8 cellular contexts compared by ENCODE assay signal in genomic region chr20:63956664-63957003, GRCh38. TPM values are rescaled to one million over a fixed set of nuclear protein-coding genes. Genes with fewer than 3 reads are reported as not detected.
A peak's percentile ranks its signal among the peaks of the same experiment; 100 is the strongest.
DNase-seq lines count a peak whose midpoint lies in the region; ATAC-seq and TF ChIP-seq lines count a peak whose summit lies in the region.

No MANE protein-coding gene starts in this region.

- H3K36me3 ChIP-seq in body of pancreas (replicated peaks in 1 of 2; ENCODE audit: insufficient read depth in 1 of 2, low read depth in 2 of 2), result peaks cover 0 to 3% of the 10 kb centered on the region in 2 donors
- H3K36me3 ChIP-seq in mucosa of rectum (ENCODE audit: control insufficient read depth in 2 of 2, insufficient read depth in 2 of 2, low read length in 2 of 2), result peaks cover 0 to 9% of the 10 kb centered on the region in 2 donors

- DNase-seq in body of pancreas, result no peak
- no peak for DNase-seq in NCI-H1092 (lab: John Stamatoyannopoulos, UW)
- no peak for DNase-seq in SIG-M5 treated with dmso at 0.1 percent for 504 hours (lab: John Stamatoyannopoulos, UW; ENCODE audit: unreplicated experiment)

- H3K27ac ChIP-seq in body of pancreas (peak overlapping the region in 3 of 4 donors; percentile 41 to 91 (median 63)), mucosa of rectum (ENCODE audit: low read depth in 2 of 2, low read length in 2 of 2) (peak overlapping the region; percentile 86 to 87)

- H3K27me3 ChIP-seq in body of pancreas (no peaks in the 10 kb centered on the region), mucosa of rectum (ENCODE audit: control insufficient read depth in 2 of 2, insufficient read depth in 2 of 2, low read length in 2 of 2) (no peaks in the 10 kb centered on the region)

- TF ChIP-seq POLR2A in body of pancreas (IDR thresholded peaks at IDR 0.05), result no peak

- H3K9me3 ChIP-seq in body of pancreas, result no peaks in the 10 kb centered on the region
- no peaks in the 10 kb centered on the region for H3K9me3 ChIP-seq in mucosa of rectum (ENCODE audit: control insufficient read depth in 2 of 2, low read length in 2 of 2)

- peak overlapping the region; percentile 63 for H3K9ac ChIP-seq in mucosa of rectum (ENCODE audit: low read depth in 1 of 2, low read length in 2 of 2)

- intact Hi-C loops in body of pancreas (cut with DNase I), result no loop called here

- ATAC-seq in GM18519 (IDR thresholded peaks at IDR 0.05; ENCODE audit: low FRiP score, unreplicated experiment) (peak; percentile 7), HG03196 (IDR thresholded peaks at IDR 0.05; ENCODE audit: unreplicated experiment) (peak; percentile 1), body of pancreas (no peak), GM18861 (IDR thresholded peaks at IDR 0.05; ENCODE audit: unreplicated experiment) (no peak), HG03460 (IDR thresholded peaks at IDR 0.05; ENCODE audit: unreplicated experiment) (no peak)

- H3K4me1 ChIP-seq in body of pancreas (peaks cover 52% of the 10 kb centered on the region), mucosa of rectum (ENCODE audit: control insufficient read depth in 2 of 2, insufficient read depth in 2 of 2, low read length in 2 of 2) (peaks cover 33 to 41% of the 10 kb centered on the region in 2 donors)

- 2 to 5% methylated on average over 11 to 15 of the region's 15 CpGs for WGBS in body of pancreas, 2 donors

- H3K4me3 ChIP-seq in body of pancreas, result peak overlapping the region in 1 of 2 donors; percentile 32
- peak overlapping the region; percentile 60 to 71 for H3K4me3 ChIP-seq in mucosa of rectum (ENCODE audit: low read length in 2 of 2)

- no peak for TF ChIP-seq CTCF in body of pancreas (IDR thresholded peaks at IDR 0.05)

RNA-seq across cellular contexts. Expression of gene UCKL1, which starts 0.4 kb away (rescaled TPM):
- total RNA-seq in body of pancreas, result 10 to 100 TPM; 21.0 to 26.0 TPM

RNA-seq across cellular contexts. Expression of gene ZNF512B, which starts 13.1 kb away (rescaled TPM):
- 10 to 100 TPM in 1 of 2 donors, 1 to 10 TPM in 1; 8.0 to 12.5 TPM for total RNA-seq in body of pancreas

RNA-seq across cellular contexts. Expression of gene SAMD10, which starts 22.8 kb away (rescaled TPM):
- total RNA-seq in body of pancreas, result 1 to 10 TPM; 3.6 to 7.6 TPM

RNA-seq across cellular contexts. Expression of gene PRPF6, which starts 24.3 kb away (rescaled TPM):
- 10 to 100 TPM; 42.3 to 52.1 TPM for total RNA-seq in body of pancreas

Comparison
In these comparisons a context has a peak if more than half of its experiments do, and no peak if none do; other contexts are left out.
1. ATAC-seq: peak in GM18519 (single experiment) and HG03196 (single experiment); none in body of pancreas (single experiment), GM18861 (single experiment) and HG03460 (single experiment).